8 cellular contexts compared by ENCODE assay signal in genomic region chr4:98994474-98995182, GRCh38. TPM values are rescaled to one million over a fixed set of nuclear protein-coding genes. Genes with fewer than 3 reads are reported as not detected.
DNase-seq lines count a peak whose midpoint lies in the region; ATAC-seq and TF ChIP-seq lines count a peak whose summit lies in the region.

No MANE protein-coding gene starts in this region.

- intact Hi-C loops in PC-9 (cut with micrococcal nuclease; ENCODE audit: unreplicated experiment) = loop anchor here (1.0 to 10.0 kb wide), 6 partner anchors 63 to 850 kb away; partner anchors contain the start of genes EIF4E and STPG2

- peaks cover 23% of the 10 kb centered on the region for H3K4me1 Mint-ChIP-seq in osteocyte (ENCODE audit: unreplicated experiment)

- peak overlapping the region; percentile 44 for H3K27ac ChIP-seq in PC-9

- ATAC-seq in HG02763 (IDR thresholded peaks at IDR 0.05; ENCODE audit: unreplicated experiment) = no peak
- no peak for ATAC-seq in activated CD4-positive, CD25-positive, alpha-beta regulatory T cell treated with anti-CD3 and anti-CD28 coated beads, Interleukin-2, amount 50 U/mL, for 24 hours

- DNase-seq in PC-9 (no peak), epithelial cell of esophagus (ENCODE audit: low read depth) (peak; percentile 16), osteocyte (ENCODE audit: extremely low spot score, unreplicated experiment) (no peak), D341Med (ENCODE audit: low spot score) (no peak)
- DNase-seq in activated CD4-positive, CD25-positive, alpha-beta regulatory T cell (lab: John Stamatoyannopoulos, UW) = no peak

- H3K36me3 Mint-ChIP-seq in osteocyte (ENCODE audit: unreplicated experiment) = no peaks in the 10 kb centered on the region

- H3K79me2 ChIP-seq in PC-9 (ENCODE audit: low read depth) = peaks cover 37% of the 10 kb centered on the region

- H3K9me3 Mint-ChIP-seq in osteocyte (ENCODE audit: unreplicated experiment) = no peaks in the 10 kb centered on the region

- peak overlapping the region; percentile 93 for H3K27ac Mint-ChIP-seq in osteocyte (ENCODE audit: unreplicated experiment)

- no peaks in the 10 kb centered on the region for H3K9me3 ChIP-seq in PC-9 (ENCODE audit: insufficient read depth, low read depth)

- 0 out of 2 replicates have a peak, but pooled peaks cover 7% of the 10 kb centered on the region for H3F3A ChIP-seq in PC-9 (ENCODE audit: insufficient read depth, low read depth)

- peak overlapping the region; percentile 88 for H3K4me3 Mint-ChIP-seq in osteocyte (ENCODE audit: unreplicated experiment)

- H3K9me2 ChIP-seq in PC-9 (ENCODE audit: insufficient read depth) = no peaks in the 10 kb centered on the region

- peak overlapping the region; percentile 95 for H3K4me2 ChIP-seq in PC-9

- no peaks in the 10 kb centered on the region for H3K27me3 ChIP-seq in PC-9 (ENCODE audit: insufficient read depth, low read depth)

- peaks cover 25% of the 10 kb centered on the region for H3K4me1 ChIP-seq in PC-9 (replicated peaks; ENCODE audit: insufficient read depth)

- TF ChIP-seq CTCF in GM12875 (IDR thresholded peaks at IDR 0.05; ENCODE audit: borderline replicate concordance, insufficient read depth, low read depth, low read length) = no peak
- TF ChIP-seq CTCF in PC-9 (conservative IDR thresholded peaks at IDR 0.05) = no peak; the same call in 1 of the 2 replicates
- TF ChIP-seq CTCF in epithelial cell of esophagus (IDR thresholded peaks at IDR 0.05; ENCODE audit: insufficient read depth, low read depth, low read length, missing control alignments) = no peak
- no peak for TF ChIP-seq CTCF in osteocyte (IDR thresholded peaks at IDR 0.05)

- H2AFZ ChIP-seq in PC-9 = peak overlapping the region; percentile 97

- H3K27me3 Mint-ChIP-seq in osteocyte (ENCODE audit: unreplicated experiment) = no peaks in the 10 kb centered on the region

- H3K4me3 ChIP-seq in GM12875 (ENCODE audit: low read depth, low read length) (peak overlapping the region; percentile 48), PC-9 (peak overlapping the region; percentile 65), epithelial cell of esophagus (ENCODE audit: low read length) (peak overlapping the region; percentile 44)

- POLR2A ChIA-PET in PC-9 (lab: Charles Lee; ENCODE audit: unreplicated experiment) = interaction anchor here (0.5 to 0.7 kb wide), 6 partner anchors 41 to 488 kb away, joined by 3 to 15 read pairs (median 4); no protein-coding TSS in a partner anchor

- BruUV-seq in PC-9 (replicated peaks; lab: Mats Ljungman, UMichigan) = TSS peak; percentile 41

- H4K20me1 ChIP-seq in PC-9 (ENCODE audit: insufficient read depth) = peaks cover 7% of the 10 kb centered on the region; the same call in 1 of the 2 replicates

- H3K36me3 ChIP-seq in PC-9 (ENCODE audit: low read depth) = no peaks in the 10 kb centered on the region

- CTCF ChIA-PET in PC-9 (lab: Charles Lee) = interaction anchor here (0.6 to 1.1 kb wide), 4 partner anchors 61 to 499 kb away, joined by 3 to 4 read pairs (median 3); partner anchors contain the start of gene EIF4E

RNA-seq across cellular contexts. Expression of gene METAP1, which starts 0.9 kb away (rescaled TPM):
- total RNA-seq in PC-9 (2021) (36.7 and 42.0 TPM in 2 replicates), osteocyte (25.3 and 28.7 TPM in 2 replicates)
